Comparison of ENCODE assay signal across 11 cellular contexts in the genomic region with DNA sequence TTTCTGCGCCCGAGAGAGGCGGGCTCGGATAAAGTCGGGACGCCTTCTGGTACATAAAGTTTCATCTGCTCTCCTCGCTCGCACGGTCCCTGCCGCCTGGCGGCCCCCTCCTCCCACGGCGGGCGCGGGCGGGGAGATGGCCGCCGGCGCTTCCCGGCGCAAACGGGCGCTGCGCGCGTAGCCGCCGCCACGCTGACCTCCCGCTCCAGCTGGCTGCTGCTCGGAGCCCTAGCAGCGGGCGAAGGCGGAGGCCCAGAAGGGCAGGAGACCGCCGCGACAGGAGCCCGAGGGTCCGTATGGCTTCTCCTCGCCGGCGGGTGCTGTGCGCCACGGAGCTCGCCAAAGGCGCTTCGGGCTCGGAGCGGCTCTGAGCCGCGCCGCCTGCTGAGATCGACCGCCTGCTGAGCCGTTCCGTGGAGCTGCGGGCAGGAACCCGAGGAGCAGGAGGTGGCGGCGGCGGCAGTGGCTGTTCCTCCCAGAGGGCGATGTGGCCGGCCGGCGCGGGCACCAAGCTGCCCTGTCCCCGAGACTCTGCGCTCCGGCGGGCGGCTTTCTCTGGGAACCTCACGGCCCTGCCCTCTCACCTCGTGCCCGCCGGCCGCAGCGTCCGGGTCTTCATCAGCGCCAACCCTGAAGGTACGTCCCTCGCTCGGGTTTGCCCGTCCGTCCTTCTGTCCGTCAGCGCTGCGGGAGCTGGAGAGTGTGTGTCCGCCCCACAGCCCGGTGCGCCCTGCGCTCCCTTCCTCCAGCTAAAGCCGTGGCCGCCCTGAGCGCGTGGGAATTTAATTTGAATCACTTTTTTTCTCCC. TPM values are rescaled to one million over a fixed set of nuclear protein-coding genes. Genes with fewer than 3 reads are reported as not detected.
DNase-seq lines count a peak whose midpoint lies in the region; ATAC-seq and TF ChIP-seq lines count a peak whose summit lies in the region.
"Had no signal": no experiment of that assay in that cellular context is flagged by ENCODE, and none has a peak within 500 bp of the region (broad histone marks: within the 10 kb centered on the region; RNA-seq: fewer than 3 reads in every experiment).

A gene with protein sequence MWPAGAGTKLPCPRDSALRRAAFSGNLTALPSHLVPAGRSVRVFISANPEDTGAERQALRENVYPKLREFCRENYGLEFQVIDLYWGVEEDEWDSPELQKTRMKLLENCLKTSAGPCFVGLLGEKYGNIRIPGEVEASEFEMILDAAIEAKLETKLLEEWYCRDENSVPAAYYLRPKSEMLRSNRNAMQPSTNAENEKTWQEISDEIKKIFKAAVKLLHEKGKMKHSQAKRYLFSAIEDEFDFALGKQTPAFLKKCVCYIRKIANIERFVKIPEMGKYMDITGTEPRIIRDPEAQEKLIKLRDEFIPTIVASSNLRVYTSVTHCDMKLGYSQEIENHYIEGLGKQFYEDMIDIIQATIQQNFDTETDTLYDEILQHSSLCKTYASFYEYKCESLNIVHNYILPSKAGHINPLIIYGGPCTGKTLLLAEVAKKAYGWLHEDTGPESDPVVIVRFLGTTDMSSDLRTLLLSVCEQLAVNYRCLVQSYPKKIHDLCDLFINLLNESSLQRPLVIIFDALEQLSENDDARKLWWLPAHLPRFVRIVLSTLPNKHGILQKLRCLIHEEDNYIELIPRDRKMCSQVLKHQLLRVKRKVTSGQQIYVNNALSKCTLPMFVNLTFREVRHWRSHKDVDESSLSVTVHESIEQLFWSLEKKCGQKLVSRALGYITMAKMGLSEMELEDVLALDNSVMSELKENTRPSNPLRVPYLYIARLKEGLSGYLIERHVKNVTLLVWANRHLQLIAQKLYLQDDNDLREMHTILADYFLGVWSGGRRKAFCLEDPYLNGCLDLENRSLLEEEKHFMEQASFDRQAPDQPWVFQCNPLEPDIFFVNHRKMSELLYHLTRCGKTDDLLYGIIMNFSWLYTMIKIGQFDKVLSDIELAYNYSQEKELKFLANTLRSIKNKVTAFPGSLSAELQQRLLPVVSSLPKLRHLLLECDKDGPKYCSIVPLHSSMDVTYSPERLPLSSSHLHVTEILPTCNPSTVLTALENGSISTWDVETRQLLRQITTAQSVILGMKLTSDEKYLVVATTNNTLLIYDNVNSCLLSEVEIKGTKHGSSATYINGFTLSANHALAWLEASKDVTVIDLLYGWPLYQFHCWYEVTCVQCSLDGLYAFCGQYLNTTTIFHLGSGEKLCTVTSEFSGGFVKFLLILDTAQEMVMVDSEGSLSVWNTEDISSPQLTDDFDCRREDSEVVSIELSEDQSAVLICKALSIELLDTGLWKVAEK (N-terminal part only) (plus strand): TSS at position 161 of the 808 bp plus-strand sequence. CDS start 325 bp downstream, at position 486.

- no peaks in the 10 kb centered on the region for H3K9me2 ChIP-seq in SK-N-SH

- POLR2A ChIA-PET in SK-N-SH (lab: Yijun Ruan, JAX), result no interaction called here

- H3K36me3 ChIP-seq in SK-N-SH (replicated peaks in 1 of 2; ENCODE audit: control insufficient read depth in 1 of 2, insufficient read depth in 2 of 2, low read length in 1 of 2) (no peaks in the 10 kb centered on the region), left lung (no peaks in the 10 kb centered on the region), thyroid gland (no peaks in the 10 kb centered on the region)

- H3K79me2 ChIP-seq in SK-N-SH (ENCODE audit: insufficient read depth), result no peaks in the 10 kb centered on the region

- intact Hi-C loops in left lung (cut with DNase I) (no loop called here), thyroid gland (cut with DNase I) (no loop called here)

- H3K9me3 ChIP-seq in SK-N-SH (no peaks in the 10 kb centered on the region), left lung (no peaks in the 10 kb centered on the region), thyroid gland (no peaks in the 10 kb centered on the region)

- H3K4me2 ChIP-seq in SK-N-SH, result no peak within 1 kb of the TSS

- no peak for TF ChIP-seq CTCF in SK-N-SH (IDR thresholded peaks at IDR 0.05)
- no peak for TF ChIP-seq CTCF in left lung (IDR thresholded peaks at IDR 0.05)
- no peak for TF ChIP-seq CTCF in thyroid gland (IDR thresholded peaks at IDR 0.05)

- no peak for TF ChIP-seq RAD21 in SK-N-SH (IDR thresholded peaks at IDR 0.05; ENCODE audit: low read length)

- no peak; the same call in 1 of the 3 replicates for ATAC-seq in SK-N-SH treated with all-trans-retinoic acid at 6 μM for 48 hours
- ATAC-seq in left lung, result peak; percentile 47
- no peak for ATAC-seq in GM18858 (IDR thresholded peaks at IDR 0.05; ENCODE audit: unreplicated experiment)

- TF ChIP-seq EP300 in SK-N-SH (IDR thresholded peaks at IDR 0.05; ENCODE audit: borderline replicate concordance in 1 of 2, low read depth in 1 of 2, low read length in 1 of 2), result no peak

- CTCF ChIA-PET in SK-N-SH (lab: Yijun Ruan, JAX), result interaction anchor here (0.9 kb wide), 1 partner anchor 20 kb away, joined by 3 read pairs; no protein-coding TSS in a partner anchor

- H2AFZ ChIP-seq in SK-N-SH (ENCODE audit: low read depth), result no peak within 1 kb of the TSS

- no peak for TF ChIP-seq POLR2A in thyroid gland (IDR thresholded peaks at IDR 0.05)

- H3K27me3 ChIP-seq in SK-N-SH (ENCODE audit: insufficient read depth) (peaks cover 32% of the 10 kb centered on the region), left lung (peaks cover 46 to 69% of the 10 kb centered on the region in 2 donors), thyroid gland (no peaks in the 10 kb centered on the region)

- H3K4me3 ChIP-seq in SK-N-SH (ENCODE audit: low read depth in 2 of 2, low read length in 1 of 2) (no peak within 1 kb of the TSS), left lung (no peak within 1 kb of the TSS), thyroid gland (replicated peaks in 1 of 3) (no peak within 1 kb of the TSS)

- no peaks in the 10 kb centered on the region for H3F3A ChIP-seq in SK-N-SH (replicated peaks; ENCODE audit: insufficient read depth)

- DNase-seq in SK-N-SH (peak; percentile 38), left lung (peak in 1 of 2 donors; percentile 81), thyroid gland (peak; percentile 34 to 44), NCI-H187 treated with DMSO at 0.1 percent for 48 hours (lab: John Stamatoyannopoulos, UW) (no peak), NK-92 (lab: John Stamatoyannopoulos, UW; ENCODE audit: unreplicated experiment) (no peak)
- DNase-seq: activated naive CD4-positive, alpha-beta T cell treated with anti-CD3 and anti-CD28 coated beads for 36 hours; NCI-H1092 had no signal

- no peaks in the 10 kb centered on the region for H4K20me1 ChIP-seq in SK-N-SH (ENCODE audit: insufficient read depth)

- no peaks in the 10 kb centered on the region for H3K4me1 ChIP-seq in SK-N-SH (ENCODE audit: control insufficient read depth in 1 of 2, insufficient read depth in 2 of 2, low read depth in 1 of 2, low read length in 1 of 2)
- peaks cover 4 to 10% of the 10 kb centered on the region in 2 donors for H3K4me1 ChIP-seq in left lung
- peaks cover 6 to 10% of the 10 kb centered on the region in 2 donors for H3K4me1 ChIP-seq in thyroid gland

- H3K27ac ChIP-seq in SK-N-SH (ENCODE audit: low read depth in 2 of 2, low read length in 1 of 2) (no peak within 1 kb of the TSS), cingulate gyrus (ENCODE audit: low read depth, low read length) (peak within 1 kb of the TSS; percentile 39), left lung (no peak within 1 kb of the TSS), thyroid gland (no peak within 1 kb of the TSS)

- WGBS in SK-N-SH (ENCODE audit: low lambda C conversion rate), result 9% methylated on average over 20 of the region's 95 CpGs
- 2 to 3% methylated on average over 19 to 46 of the region's 95 CpGs for WGBS in thyroid gland, 2 donors

- H3K9ac ChIP-seq in SK-N-SH, result no peak within 1 kb of the TSS

TF ChIP-seq in SK-N-SH, 30 proteins besides CTCF, POLR2A, EP300 and RAD21:
- TF ChIP-seq SIN3A (IDR thresholded peaks at IDR 0.05; ENCODE audit: borderline replicate concordance, low read depth, low read length) (no peak), MXI1 (IDR thresholded peaks at IDR 0.05; ENCODE audit: low read depth, low read length) (no peak), SMC3 (IDR thresholded peaks at IDR 0.05; ENCODE audit: low read depth, low read length) (no peak), RCOR1 (IDR thresholded peaks at IDR 0.05; ENCODE audit: low read length) (no peak), NFIC (IDR thresholded peaks at IDR 0.05; ENCODE audit: borderline replicate concordance) (no peak)
- TF ChIP-seq, protein P1, sequence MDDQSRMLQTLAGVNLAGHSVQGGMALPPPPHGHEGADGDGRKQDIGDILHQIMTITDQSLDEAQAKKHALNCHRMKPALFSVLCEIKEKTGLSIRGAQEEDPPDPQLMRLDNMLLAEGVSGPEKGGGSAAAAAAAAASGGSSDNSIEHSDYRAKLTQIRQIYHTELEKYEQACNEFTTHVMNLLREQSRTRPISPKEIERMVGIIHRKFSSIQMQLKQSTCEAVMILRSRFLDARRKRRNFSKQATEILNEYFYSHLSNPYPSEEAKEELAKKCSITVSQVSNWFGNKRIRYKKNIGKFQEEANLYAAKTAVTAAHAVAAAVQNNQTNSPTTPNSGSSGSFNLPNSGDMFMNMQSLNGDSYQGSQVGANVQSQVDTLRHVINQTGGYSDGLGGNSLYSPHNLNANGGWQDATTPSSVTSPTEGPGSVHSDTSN (IDR thresholded peaks at IDR 0.05), result no peak
TF ChIP-seq in SK-N-SH: peak in this region for 0.

TF ChIP-seq in SK-N-SH treated with all-trans-retinoic acid at 6 μM for 48 hours, 23 proteins besides CTCF, POLR2A, EP300 and RAD21 (continues in another document):
- TF ChIP-seq PPARA (CRISPR knock-in tag; IDR thresholded peaks at IDR 0.05; ENCODE audit: borderline replicate concordance) (no peak), ZFP30 (CRISPR knock-in tag; IDR thresholded peaks at IDR 0.05) (no peak), ZNF565 (CRISPR knock-in tag; conservative IDR thresholded peaks at IDR 0.05; ENCODE audit: low read depth) (no peak), GLIS3 (CRISPR knock-in tag; IDR thresholded peaks at IDR 0.05) (no peak), ARNTL (CRISPR knock-in tag; IDR thresholded peaks at IDR 0.05; ENCODE audit: borderline replicate concordance, low read depth) (no peak)

RNA-seq across cellular contexts. Expression of the gene that starts here (rescaled TPM):
- polyA plus RNA-seq in SK-N-SH (2012; rRNA removed), result not detected in 2 replicates
- polyA plus RNA-seq in SK-N-SH (2012; cell fraction: cytosol; rRNA removed), result not detected in 2 replicates
- not detected in 2 replicates for polyA plus RNA-seq in SK-N-SH (2012; cell fraction: nucleus; rRNA removed)
- total RNA-seq in left lung (not detected), thyroid gland (1 to 10 TPM in 1 of 4 donors, under 1 TPM in 3; 0.27 to 2.2 (median 0.48) TPM)
- total RNA-seq: activated naive CD4-positive, alpha-beta T cell treated with anti-CD3 and anti-CD28 coated beads for 36 hours; glomerular endothelial cell had no signal

Comparison
In these comparisons a context has a peak if more than half of its experiments do, and no peak if none do; other contexts are left out.
1. Peak in DNase-seq in SK-N-SH; RNA of the gene not detected or under 1 TPM.
2. Peak in ATAC-seq in left lung; RNA of the gene not detected or under 1 TPM.
3. DNase-seq: peak in thyroid gland (2 of 2); none in NCI-H187 treated with DMSO at 0.1 percent for 48 hours (single experiment) and NK-92 (single experiment).